Comparison of ENCODE assay signal across 8 cellular contexts in genomic region chr11:71452354-71453020, GRCh38. TPM values are rescaled to one million over a fixed set of nuclear protein-coding genes. Genes with fewer than 3 reads are reported as not detected.
A peak's percentile ranks its signal among the peaks of the same experiment; 100 is the strongest.
DNase-seq lines count a peak whose midpoint lies in the region; ATAC-seq and TF ChIP-seq lines count a peak whose summit lies in the region.

No MANE protein-coding gene starts in this region.

- H4K20me1 ChIP-seq in smooth muscle cell (ENCODE audit: low read depth) = peaks cover 25% of the 10 kb centered on the region

- no peaks in the 10 kb centered on the region for H3K36me3 ChIP-seq in smooth muscle cell (ENCODE audit: low read depth)

- CTCF ChIA-PET in MCF 10A (lab: Yijun Ruan, JAX) = interaction anchor here (0.6 kb wide), 1 partner anchor 352 kb away, joined by 3 read pairs; no protein-coding TSS in a partner anchor

- H2AFZ ChIP-seq in smooth muscle cell (ENCODE audit: low read depth) = peak overlapping the region; percentile 94

- no peaks in the 10 kb centered on the region for H3K9me3 Mint-ChIP-seq in T-helper 2 cell treated with Interferon-gamma antibody and Interleukin-4, amounts not matched to agents 5 μg/mL and 100 μg/mL, for 36 hours
- no peaks in the 10 kb centered on the region for H3K9me3 Mint-ChIP-seq in MCF 10A (ENCODE audit: unreplicated experiment)

- POLR2A ChIA-PET in MCF 10A (lab: Yijun Ruan, JAX) = interaction anchor here (0.6 to 0.8 kb wide), 6 partner anchors 15 to 1053 kb away, joined by 3 to 5 read pairs (median 3); no protein-coding TSS in a partner anchor

- H3K4me1 ChIP-seq in smooth muscle cell (ENCODE audit: low read depth) = peaks cover 11% of the 10 kb centered on the region

- 11% methylated on average over 28 of the region's 34 CpGs for WGBS in smooth muscle cell (ENCODE audit: low lambda C conversion rate)

- ATAC-seq in GM18858 (IDR thresholded peaks at IDR 0.05; ENCODE audit: unreplicated experiment) = no peak
- no peak for ATAC-seq in HG03521 (IDR thresholded peaks at IDR 0.05; ENCODE audit: unreplicated experiment)

- DNase-seq in DMS79 treated with DMSO at 0.1 percent for 48 hours (lab: John Stamatoyannopoulos, UW) (peak; percentile 92), Kasumi-1 (lab: John Stamatoyannopoulos, UW) (peak; percentile 80 to 88), MCF 10A (ENCODE audit: unreplicated experiment) (no peak), inferior parietal cortex (ENCODE audit: extremely low spot score) (peak; percentile 54), smooth muscle cell (lab: John Stamatoyannopoulos, UW; ENCODE audit: unreplicated experiment) (no peak)
- DNase-seq in T-helper 2 cell treated with Interferon-gamma antibody and Interleukin-4, amounts not matched to agents 5 μg/mL and 100 μg/mL, for 36 hours (ENCODE audit: low spot score) = peak; percentile 42

- peak overlapping the region; percentile 94 for H3K27ac Mint-ChIP-seq in T-helper 2 cell treated with Interferon-gamma antibody and Interleukin-4, amounts not matched to agents 5 μg/mL and 100 μg/mL, for 36 hours
- peak overlapping the region; percentile 84 for H3K27ac Mint-ChIP-seq in MCF 10A (ENCODE audit: low read depth, unreplicated experiment)

- H3K4me1 Mint-ChIP-seq in T-helper 2 cell treated with Interferon-gamma antibody and Interleukin-4, amounts not matched to agents 5 μg/mL and 100 μg/mL, for 36 hours (ENCODE audit: low read depth) = peaks cover 55% of the 10 kb centered on the region
- peaks cover 26% of the 10 kb centered on the region for H3K4me1 Mint-ChIP-seq in MCF 10A (ENCODE audit: insufficient read depth, unreplicated experiment)

- H3K27ac ChIP-seq in smooth muscle cell (ENCODE audit: low read depth) = no peak overlapping the region

- BruUV-seq in MCF 10A (replicated peaks; lab: Mats Ljungman, UMichigan) = no TSS peak

- TF ChIP-seq CTCF in MCF 10A (IDR thresholded peaks at IDR 0.05; ENCODE audit: unreplicated experiment) = no peak
- no peak for TF ChIP-seq CTCF in smooth muscle cell (IDR thresholded peaks at IDR 0.05; ENCODE audit: borderline replicate concordance, insufficient read depth, poor library complexity, severe bottlenecking)

- no peaks in the 10 kb centered on the region for H3F3A ChIP-seq in smooth muscle cell (ENCODE audit: low read depth)

- H3K36me3 Mint-ChIP-seq in T-helper 2 cell treated with Interferon-gamma antibody and Interleukin-4, amounts not matched to agents 5 μg/mL and 100 μg/mL, for 36 hours (ENCODE audit: low read depth) = peaks cover 17% of the 10 kb centered on the region
- peaks cover 26% of the 10 kb centered on the region for H3K36me3 Mint-ChIP-seq in MCF 10A (ENCODE audit: insufficient read depth, unreplicated experiment)

- H3K27me3 ChIP-seq in smooth muscle cell (ENCODE audit: low read depth) = no peaks in the 10 kb centered on the region

- no peak overlapping the region for H3K9ac ChIP-seq in smooth muscle cell (ENCODE audit: low read depth)

- peak overlapping the region; percentile 90 for H3K4me3 Mint-ChIP-seq in T-helper 2 cell treated with Interferon-gamma antibody and Interleukin-4, amounts not matched to agents 5 μg/mL and 100 μg/mL, for 36 hours
- peak overlapping the region; percentile 85 for H3K4me3 Mint-ChIP-seq in MCF 10A (ENCODE audit: unreplicated experiment)

- H3K9me3 ChIP-seq in smooth muscle cell (replicated peaks; ENCODE audit: low read depth) = no peaks in the 10 kb centered on the region

- intact Hi-C loops in MCF 10A (cut with micrococcal nuclease) = loop anchor here (2.0 to 10.0 kb wide), 2 partner anchors 154 to 988 kb away; no protein-coding TSS in a partner anchor

- no peaks in the 10 kb centered on the region for H3K27me3 Mint-ChIP-seq in T-helper 2 cell treated with Interferon-gamma antibody and Interleukin-4, amounts not matched to agents 5 μg/mL and 100 μg/mL, for 36 hours (ENCODE audit: low read depth)
- H3K27me3 Mint-ChIP-seq in MCF 10A (ENCODE audit: insufficient read depth, unreplicated experiment) = no peaks in the 10 kb centered on the region

- peak overlapping the region; percentile 90 for H3K4me2 ChIP-seq in smooth muscle cell

- peaks cover 12% of the 10 kb centered on the region for H3K79me2 ChIP-seq in smooth muscle cell (ENCODE audit: low read depth)

- peak overlapping the region; percentile 97 for H3K4me3 ChIP-seq in smooth muscle cell

RNA-seq across cellular contexts. Expression of gene NADSYN1, which starts 0.5 kb away (rescaled TPM):
- total RNA-seq in MCF 10A (2022) (73.6 and 76.2 TPM in 2 replicates), smooth muscle cell (30.2 and 45.4 TPM in 2 replicates)
- polyA plus RNA-seq in smooth muscle cell = 33.8 and 41.2 TPM in 2 replicates

RNA-seq across cellular contexts. Expression of gene DHCR7, which starts 4.3 kb away (rescaled TPM):
- 48.2 and 72.6 TPM in 2 replicates for total RNA-seq in MCF 10A (2022)
- 50.1 and 65.9 TPM in 2 replicates for total RNA-seq in smooth muscle cell
- polyA plus RNA-seq in smooth muscle cell = 81.0 and 99.1 TPM in 2 replicates

Comparison
In these comparisons a context has a peak if more than half of its experiments do, and no peak if none do; other contexts are left out.
1. DNase-seq: peak in DMS79 treated with DMSO at 0.1 percent for 48 hours (single experiment), Kasumi-1 (2 of 2), T-helper 2 cell treated with Interferon-gamma antibody and Interleukin-4, amounts not matched to agents 5 μg/mL and 100 μg/mL, for 36 hours (single experiment) and inferior parietal cortex (single experiment); none in MCF 10A (single experiment) and smooth muscle cell (single experiment).